In genomic region chr7:131327626-131328386, GRCh38 we compare ENCODE assay signal across 1 cellular context.
TF ChIP-seq lines count a peak whose summit lies in the region.

MKLN1 (plus strand) TSS chr7:131327876; CDS start chr7:131327900, 24 bp downstream.

TF ChIP-seq in K562, 482 proteins besides CTCF, POLR2A, EP300 and RAD21 (continued from another document and continues in another):
- TF ChIP-seq JUND (IDR thresholded peaks at IDR 0.05; ENCODE audit: borderline replicate concordance, low read depth, low read length) (peak; percentile 27; the same call in 1 of the 2 replicates), JUND (tag; IDR thresholded peaks at IDR 0.05; ENCODE audit: borderline replicate concordance, low read depth, low read length) (peak; percentile 38; the same call in 1 of the 3 replicates), NCOA4 (IDR thresholded peaks at IDR 0.05; ENCODE audit: partially characterized antibody) (no peak), KLF10 (CRISPR knock-in tag; IDR thresholded peaks at IDR 0.05) (no peak), ZNF778 (CRISPR knock-in tag; IDR thresholded peaks at IDR 0.05) (no peak), AFF4 (CRISPR knock-in tag; IDR thresholded peaks at IDR 0.05) (peak; percentile 94), HDAC3 (IDR thresholded peaks at IDR 0.05; ENCODE audit: borderline replicate concordance, partially characterized antibody) (no peak), ILF3 (IDR thresholded peaks at IDR 0.05; ENCODE audit: borderline replicate concordance) (peak; percentile 62; the same call in 1 of the 2 replicates), SMAD3 (CRISPR knock-in tag; conservative IDR thresholded peaks at IDR 0.05) (0 out of 2 replicates have a peak, but pooled peaks have one; percentile 23), CTCFL (IDR thresholded peaks at IDR 0.05; ENCODE audit: borderline replicate concordance, insufficient read depth, low read depth, low read length, poor library complexity, severe bottlenecking) (peak; percentile 4), SREBF1 (IDR thresholded peaks at IDR 0.05; ENCODE audit: borderline replicate concordance, low read depth, low read length) (no peak), PREB (CRISPR knock-in tag; IDR thresholded peaks at IDR 0.05) (peak; percentile 99), NCOA2 (IDR thresholded peaks at IDR 0.05; ENCODE audit: partially characterized antibody in 2 of 2) (no peak), TFAM (CRISPR knock-in tag; conservative IDR thresholded peaks at IDR 0.05) (no peak), RBM15 (IDR thresholded peaks at IDR 0.05; ENCODE audit: insufficient read depth, low read length) (no peak), TAF7 (tag; IDR thresholded peaks at IDR 0.05) (peak; percentile 98), ZNF830 (CRISPR knock-in tag; IDR thresholded peaks at IDR 0.05) (peak; percentile 88), ZNF134 (CRISPR knock-in tag; conservative IDR thresholded peaks at IDR 0.05) (no peak), POLR2AphosphoS5 (IDR thresholded peaks at IDR 0.05; ENCODE audit: control insufficient read depth, insufficient read depth, low read depth, low read length) (peak; percentile 94), RBM14 (IDR thresholded peaks at IDR 0.05; ENCODE audit: borderline replicate concordance, insufficient read depth, low read depth, low read length) (0 out of 2 replicates have a peak, but pooled peaks have one; percentile 62), FOXA3 (CRISPR knock-in tag; conservative IDR thresholded peaks at IDR 0.05 in 1 of 2, IDR thresholded peaks at IDR 0.05 in 1 of 2) (peak in 1 of 2 experiments; percentile 88; a peak in 2 of 4 replicates), HDGF (IDR thresholded peaks at IDR 0.05) (no peak), ZFP30 (CRISPR knock-in tag; IDR thresholded peaks at IDR 0.05; ENCODE audit: borderline replicate concordance) (no peak), NR1H2 (CRISPR knock-in tag; IDR thresholded peaks at IDR 0.05) (peak; percentile 86; the same call in 1 of the 2 replicates), SAP30 (IDR thresholded peaks at IDR 0.05; ENCODE audit: borderline replicate concordance, insufficient read depth, low read depth, low read length, poor library complexity, severe bottlenecking) (peak; percentile 77), ZNF445 (CRISPR knock-in tag; IDR thresholded peaks at IDR 0.05; ENCODE audit: low read depth) (no peak), EHMT2 (IDR thresholded peaks at IDR 0.05) (no peak), ZMIZ1 (IDR thresholded peaks at IDR 0.05; ENCODE audit: low read depth in 2 of 2, low read length in 2 of 2) (no peak), GTF2F1 (IDR thresholded peaks at IDR 0.05; ENCODE audit: low read depth, low read length) (peak; percentile 68), NBN (IDR thresholded peaks at IDR 0.05; ENCODE audit: low read depth) (peak; percentile 62), PHB2 (IDR thresholded peaks at IDR 0.05; ENCODE audit: low read depth) (no peak), CBX8 (IDR thresholded peaks at IDR 0.05; ENCODE audit: borderline replicate concordance, extremely low read depth, low read depth, low read length, poor library complexity, severe bottlenecking) (no peak), IRF2 (CRISPR knock-in tag; IDR thresholded peaks at IDR 0.05) (no peak), ZBTB26 (CRISPR knock-in tag; IDR thresholded peaks at IDR 0.05) (peak; percentile 63; the same call in 1 of the 2 replicates), TRIM25 (IDR thresholded peaks at IDR 0.05; ENCODE audit: borderline replicate concordance) (no peak), CBX2 (IDR thresholded peaks at IDR 0.05; ENCODE audit: insufficient read depth, low read length, poor library complexity, severe bottlenecking) (no peak), GMEB1 (CRISPR knock-in tag; IDR thresholded peaks at IDR 0.05) (peak; percentile 24), XRCC4 (IDR thresholded peaks at IDR 0.05; ENCODE audit: extremely low read depth, insufficient read depth, insufficient read length) (no peak), ATF1 (CRISPR knock-in tag; IDR thresholded peaks at IDR 0.05) (no peak; the same call in 1 of the 2 replicates), ATF1 (tag; IDR thresholded peaks at IDR 0.05) (peak; percentile 81), HDAC8 (tag; IDR thresholded peaks at IDR 0.05) (no peak; the same call in 1 of the 2 replicates), ZNF444 (CRISPR knock-in tag; IDR thresholded peaks at IDR 0.05) (no peak), MEIS2 (IDR thresholded peaks at IDR 0.05; ENCODE audit: partially characterized antibody) (peak; percentile 52), SRF (CRISPR knock-in tag; IDR thresholded peaks at IDR 0.05) (peak in 1 of 2 experiments; percentile 85; a peak in 2 of 4 replicates), ZNF449 (CRISPR knock-in tag; IDR thresholded peaks at IDR 0.05) (no peak), MXD1 (CRISPR knock-in tag; IDR thresholded peaks at IDR 0.05; ENCODE audit: borderline replicate concordance, poor library complexity, severe bottlenecking) (no peak), MEF2D (tag; conservative IDR thresholded peaks at IDR 0.05; ENCODE audit: low read depth) (no peak), RHOXF2B (CRISPR knock-in tag; conservative IDR thresholded peaks at IDR 0.05) (no peak), MAZ (CRISPR knock-in tag; conservative IDR thresholded peaks at IDR 0.05 in 1 of 2, IDR thresholded peaks at IDR 0.05 in 1 of 2) (peak; percentile 91 to 95), CBFA2T3 (IDR thresholded peaks at IDR 0.05) (peak; percentile 20; the same call in 1 of the 2 replicates), KLF6 (CRISPR knock-in tag; IDR thresholded peaks at IDR 0.05; ENCODE audit: borderline replicate concordance) (no peak)
